ENCODE assay signal across 8 cellular contexts in the genomic region with DNA sequence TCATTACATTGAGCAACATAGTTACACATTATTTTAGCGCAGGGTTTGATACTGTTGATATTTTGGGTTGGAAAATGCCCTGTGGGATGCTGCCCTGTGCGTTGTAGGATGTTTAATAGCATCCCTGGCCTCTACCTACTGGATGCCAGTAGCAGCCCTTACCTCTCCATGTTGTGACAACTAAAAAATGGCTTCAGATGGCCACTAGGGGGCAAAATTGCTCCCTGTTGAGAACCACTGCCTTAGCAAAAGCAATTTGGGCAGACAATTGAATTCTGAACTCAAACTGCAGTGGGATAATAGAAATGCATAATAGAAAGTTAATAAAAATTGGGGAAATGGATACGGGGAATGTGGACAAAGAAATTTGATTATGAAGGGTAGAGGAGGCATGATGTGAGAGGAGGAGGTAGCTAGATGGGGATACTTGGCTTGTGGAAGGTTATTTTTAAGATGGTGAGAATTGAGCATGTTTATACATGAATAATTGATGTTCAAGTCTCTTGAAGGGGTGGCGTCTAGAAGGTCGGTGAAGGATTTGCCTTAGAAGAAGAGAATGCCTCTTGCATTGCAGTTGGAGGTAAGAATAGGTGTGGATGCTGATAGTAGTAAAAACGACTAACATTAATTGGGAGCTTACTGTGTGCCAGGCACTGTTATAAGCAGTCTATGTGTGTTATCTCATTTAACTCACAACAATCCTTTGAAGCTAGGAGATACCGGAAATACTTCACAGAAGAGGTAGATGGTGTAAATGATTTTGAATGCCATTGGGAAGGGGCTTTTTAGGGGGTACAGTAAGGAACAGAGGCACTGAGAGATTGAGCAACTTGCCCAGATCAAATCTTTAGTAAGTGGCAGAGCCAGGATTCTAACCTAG. TPM values are rescaled to one million over a fixed set of nuclear protein-coding genes. Genes with fewer than 3 reads are reported as not detected.
DNase-seq lines count a peak whose midpoint lies in the region; ATAC-seq and TF ChIP-seq lines count a peak whose summit lies in the region.

No MANE protein-coding gene starts in this region.

- H3K9me3 Mint-ChIP-seq in stimulated activated effector memory CD8-positive, alpha-beta T cell treated with anti-CD3 and anti-CD28 coated beads, Interleukin-12 subunit alpha, Interleukin-12 subunit beta, amount 100 ng/mL, for 72 hours: no peaks in the 10 kb centered on the region

- no peak overlapping the region for H3K9ac ChIP-seq in mesendoderm (ENCODE audit: low read length)

- no peaks in the 10 kb centered on the region for H3K9me3 ChIP-seq in AG04450 (ENCODE audit: control insufficient read depth, insufficient read depth, low read length)

- H2BK15ac ChIP-seq in mesendoderm (replicated peaks; ENCODE audit: low read depth): no peak overlapping the region

- CTCF ChIA-PET in AG04450 (lab: Charles Lee): interaction anchor here (0.6 to 2.6 kb wide), 17 partner anchors 8 to 299 kb away, joined by 3 to 14 read pairs (median 3); no protein-coding TSS in a partner anchor

- H3K36me3 ChIP-seq in mesendoderm (ENCODE audit: control insufficient read depth, insufficient read depth, low read length): peaks cover 5% of the 10 kb centered on the region

- H2AK5ac ChIP-seq in mesendoderm (ENCODE audit: low read length): no peak overlapping the region

- no peak overlapping the region for H3K4ac ChIP-seq in mesendoderm (ENCODE audit: low read depth, low read length)

- no peaks in the 10 kb centered on the region for H3K79me1 ChIP-seq in mesendoderm (ENCODE audit: low read length)

- no peaks in the 10 kb centered on the region for H3K4me1 ChIP-seq in mesendoderm (ENCODE audit: control insufficient read depth, low read depth, low read length)

- peaks cover 42% of the 10 kb centered on the region for H3K4me1 Mint-ChIP-seq in stimulated activated effector memory CD8-positive, alpha-beta T cell treated with anti-CD3 and anti-CD28 coated beads, Interleukin-12 subunit alpha, Interleukin-12 subunit beta, amount 100 ng/mL, for 72 hours

- peak overlapping the region; percentile 11 for H3K4me3 Mint-ChIP-seq in stimulated activated effector memory CD8-positive, alpha-beta T cell treated with anti-CD3 and anti-CD28 coated beads, Interleukin-12 subunit alpha, Interleukin-12 subunit beta, amount 100 ng/mL, for 72 hours

- no peak overlapping the region for H2BK5ac ChIP-seq in mesendoderm (ENCODE audit: low read length)

- peak; percentile 85 for TF ChIP-seq CTCF in AG04450 (IDR thresholded peaks at IDR 0.05; ENCODE audit: low read depth, low read length)

- no peak overlapping the region for H2BK120ac ChIP-seq in mesendoderm (ENCODE audit: low read depth, low read length)

- H3K18ac ChIP-seq in mesendoderm (ENCODE audit: low read length): no peak overlapping the region

- H3K4me3 ChIP-seq in AG04450 (ENCODE audit: low read depth, low read length) (no peak overlapping the region), mesendoderm (ENCODE audit: low read length) (no peak overlapping the region)

- DNase-seq in AG04450 (ENCODE audit: low read depth, low spot score): peak; percentile 32
- DNase-seq in GM19238 (ENCODE audit: insufficient read length, low spot score): peak; percentile 19
- peak; percentile 35 for DNase-seq in NCI-H226
- peak; percentile 65 for DNase-seq in activated CD4-positive, alpha-beta T cell treated with anti-CD3 and anti-CD28 coated beads for 48 hours
- DNase-seq in ecto neural progenitor cell (ENCODE audit: low spot score): peak; percentile 65
- peak; percentile 85 for DNase-seq in mesendoderm
- DNase-seq in stimulated activated effector memory CD8-positive, alpha-beta T cell treated with anti-CD3 and anti-CD28 coated beads, Interleukin-12 subunit alpha, Interleukin-12 subunit beta, amount 100 ng/mL, for 72 hours (ENCODE audit: low spot score in 2 of 2): peak; percentile 31 to 77

- no peak overlapping the region for H3K23ac ChIP-seq in mesendoderm (ENCODE audit: low read length)

- H3K27ac ChIP-seq in AG04450 (ENCODE audit: low read depth, low read length) (no peak overlapping the region), mesendoderm (ENCODE audit: low read depth, low read length) (no peak overlapping the region)

- peak; percentile 86 for ATAC-seq in stimulated activated effector memory CD8-positive, alpha-beta T cell treated with anti-CD3 and anti-CD28 coated beads, Interleukin-12 subunit alpha, Interleukin-12 subunit beta, amount 100 ng/mL, for 72 hours
- ATAC-seq in GM19455 (IDR thresholded peaks at IDR 0.05; ENCODE audit: unreplicated experiment): no peak

- H3K79me2 ChIP-seq in mesendoderm (ENCODE audit: control insufficient read depth, insufficient read depth, low read length): no peaks in the 10 kb centered on the region

- H3K27me3 ChIP-seq in AG04450 (ENCODE audit: control insufficient read depth, insufficient read depth, low read length): no peaks in the 10 kb centered on the region
- no peaks in the 10 kb centered on the region for H3K27me3 ChIP-seq in mesendoderm (ENCODE audit: insufficient read depth, low read length, poor library complexity)

- H3K36me3 Mint-ChIP-seq in stimulated activated effector memory CD8-positive, alpha-beta T cell treated with anti-CD3 and anti-CD28 coated beads, Interleukin-12 subunit alpha, Interleukin-12 subunit beta, amount 100 ng/mL, for 72 hours: peaks cover 92% of the 10 kb centered on the region

- WGBS in mesendoderm (ENCODE audit: extremely low coverage, insufficient coverage, low lambda C conversion rate): 100% methylated on average over 1 of the region's 7 CpGs

- no peak overlapping the region for H3K56ac ChIP-seq in mesendoderm (ENCODE audit: low read length)

- H3K27ac Mint-ChIP-seq in stimulated activated effector memory CD8-positive, alpha-beta T cell treated with anti-CD3 and anti-CD28 coated beads, Interleukin-12 subunit alpha, Interleukin-12 subunit beta, amount 100 ng/mL, for 72 hours: peak overlapping the region; percentile 73

- no peak overlapping the region for H3K4me2 ChIP-seq in mesendoderm (ENCODE audit: low read length)

- H4K8ac ChIP-seq in mesendoderm (ENCODE audit: low read depth, low read length): no peak overlapping the region

- POLR2A ChIA-PET in AG04450 (lab: Yijun Ruan, JAX): no interaction called here

- H4K5ac ChIP-seq in mesendoderm (ENCODE audit: low read length): no peak overlapping the region

RNA-seq across cellular contexts. Expression of gene HEATR9, which starts 19.0 kb away (rescaled TPM):
- polyA plus RNA-seq in AG04450 (2011; rRNA removed): not detected in 2 replicates
- polyA minus RNA-seq in AG04450 (2011; rRNA and poly(A)+ RNA removed): not detected in 2 replicates
- polyA plus RNA-seq in mesendoderm (2013, experiment 1 of 2): not detected
- not detected for polyA plus RNA-seq in mesendoderm (2013, experiment 2 of 2)

RNA-seq across cellular contexts. Expression of gene CCL5, which starts 30.5 kb away (rescaled TPM):
- not detected in 2 replicates for polyA plus RNA-seq in AG04450 (2011; rRNA removed)
- polyA minus RNA-seq in AG04450 (2011; rRNA and poly(A)+ RNA removed): not detected in 2 replicates
- polyA plus RNA-seq in mesendoderm (2013, experiment 1 of 2): not detected
- polyA plus RNA-seq in mesendoderm (2013, experiment 2 of 2): not detected

RNA-seq across cellular contexts. Expression of gene TAF15, which starts 40.4 kb away (rescaled TPM):
- 51.6 and 66.1 TPM in 2 replicates for polyA plus RNA-seq in AG04450 (2011; rRNA removed)
- 45.4 and 74.0 TPM in 2 replicates for polyA minus RNA-seq in AG04450 (2011; rRNA and poly(A)+ RNA removed)
- 193 TPM for polyA plus RNA-seq in mesendoderm (2013, experiment 1 of 2)
- 195 TPM for polyA plus RNA-seq in mesendoderm (2013, experiment 2 of 2)

RNA-seq across cellular contexts. Expression of gene MMP28, which starts 54.3 kb away (rescaled TPM):
- 0.15 and 0.17 TPM in 2 replicates for polyA plus RNA-seq in AG04450 (2011; rRNA removed)
- polyA minus RNA-seq in AG04450 (2011; rRNA and poly(A)+ RNA removed): 0.70 TPM in 1 of 2 replicates, not detected in the other
- polyA plus RNA-seq in mesendoderm (2013, experiment 1 of 2): not detected
- polyA plus RNA-seq in mesendoderm (2013, experiment 2 of 2): not detected

Comparison
In these comparisons a context has a peak if more than half of its experiments do, and no peak if none do; other contexts are left out.
1. DNase-seq: peak in every context shown above with its lines; median percentile 85 in mesendoderm; 65 in activated CD4-positive, alpha-beta T cell treated with anti-CD3 and anti-CD28 coated beads for 48 hours; 65 in ecto neural progenitor cell; 54 in stimulated activated effector memory CD8-positive, alpha-beta T cell treated with anti-CD3 and anti-CD28 coated beads, Interleukin-12 subunit alpha, Interleukin-12 subunit beta, amount 100 ng/mL, for 72 hours; 35 in NCI-H226; 32 in AG04450; 19 in GM19238.